In the genomic region with DNA sequence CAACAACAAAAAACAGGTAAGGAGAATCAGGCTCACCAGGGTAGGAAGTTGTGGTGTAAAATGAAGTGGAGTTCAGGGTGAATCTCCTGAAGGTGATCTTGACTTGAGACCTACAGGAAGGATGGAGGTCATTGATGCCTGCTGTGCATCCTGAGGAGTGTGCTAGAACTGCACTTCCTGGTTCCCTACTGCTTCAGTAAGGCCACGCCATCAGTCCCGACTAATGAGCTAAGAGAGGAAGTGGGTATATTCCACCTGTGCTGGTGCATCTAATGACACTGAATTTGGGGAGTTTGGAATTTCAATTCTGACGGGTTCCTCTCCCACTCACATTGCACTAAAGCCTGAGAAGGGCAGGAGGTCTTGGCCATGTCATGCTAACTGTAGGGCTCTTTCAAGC, we compare ENCODE assay signal across 30 cellular contexts.
"Had no signal": no experiment of that assay in that cellular context is flagged by ENCODE, and none has a peak within 500 bp of the region (broad histone marks: within the 10 kb centered on the region; RNA-seq: fewer than 3 reads in every experiment).

No MANE protein-coding gene starts in this region.

- H3K4me3 ChIP-seq: coronary artery, esophagus muscularis mucosa, gastrocnemius medialis, heart left ventricle had no signal

- H3K4me1 ChIP-seq: foreskin keratinocyte, gastrocnemius medialis, heart left ventricle had no signal

- H3K36me3 ChIP-seq: brain microvascular endothelial cell, esophagus muscularis mucosa, gastrocnemius medialis, heart left ventricle had no signal

- DNase-seq: activated CD4-positive, alpha-beta memory T cell treated with anti-CD3 and anti-CD28 coated beads, Interleukin-2, amount 10 ng/mL, durations not matched to agents 7 days and 5 days; activated CD4-positive, alpha-beta T cell treated with anti-CD3 and anti-CD28 coated beads for 1 hour; activated CD4-positive, alpha-beta T cell treated with anti-CD3 and anti-CD28 coated beads for 4 hours; activated CD4-positive, alpha-beta T cell treated with anti-CD3 and anti-CD28 coated beads, Interleukin-2, amount 10 ng/mL, durations not matched to agents 7 days and 5 days; activated CD4-positive, alpha-beta T cell treated with anti-CD3 and anti-CD28 coated beads, Interleukin-2, amount 50 U/mL, for 4 hours; activated CD8-positive, alpha-beta memory T cell treated with anti-CD3 and anti-CD28 coated beads, Interleukin-2, amount 50 U/mL, for 48 hours; activated gamma-delta T cell; activated naive CD4-positive, alpha-beta T cell; activated naive CD4-positive, alpha-beta T cell treated with anti-CD3 and anti-CD28 coated beads, Interleukin-2, amount 50 U/mL, for 16 hours; activated T-cell treated with anti-CD3 and anti-CD28 coated beads for 4 hours; activated T-cell treated with anti-CD3 and anti-CD28 coated beads, Interleukin-2, amount 50 U/mL, for 24 hours; activated T-cell treated with anti-CD3 and anti-CD28 coated beads, Interleukin-2, amount 50 U/mL, for 72 hours; amniotic stem cell; anterior cingulate cortex; brain microvascular endothelial cell; dermis blood vessel endothelial cell; effector CD4-positive, alpha-beta T cell; effector memory CD8-positive, alpha-beta T cell; erythroblast; foreskin keratinocyte; gastrocnemius medialis; glutamatergic neuron; heart left ventricle; T-helper 1 cell; T-helper 17 cell; T1000 had no signal

- H3K27ac ChIP-seq: brain microvascular endothelial cell, coronary artery, esophagus muscularis mucosa, foreskin keratinocyte, gastrocnemius medialis, heart left ventricle had no signal

- FAIRE-seq: astrocyte, bronchial epithelial cell had no signal

- ATAC-seq: activated T-cell treated with anti-CD3 and anti-CD28 coated beads, Interleukin-2, amount 50 U/mL, for 72 hours; effector memory CD8-positive, alpha-beta T cell; foreskin keratinocyte; gastrocnemius medialis; heart left ventricle; T-helper 17 cell had no signal

- H3K27me3 ChIP-seq: brain microvascular endothelial cell, esophagus muscularis mucosa, gastrocnemius medialis, heart left ventricle had no signal

- H3K9me3 ChIP-seq: esophagus muscularis mucosa, gastrocnemius medialis had no signal
